In the genomic region with DNA sequence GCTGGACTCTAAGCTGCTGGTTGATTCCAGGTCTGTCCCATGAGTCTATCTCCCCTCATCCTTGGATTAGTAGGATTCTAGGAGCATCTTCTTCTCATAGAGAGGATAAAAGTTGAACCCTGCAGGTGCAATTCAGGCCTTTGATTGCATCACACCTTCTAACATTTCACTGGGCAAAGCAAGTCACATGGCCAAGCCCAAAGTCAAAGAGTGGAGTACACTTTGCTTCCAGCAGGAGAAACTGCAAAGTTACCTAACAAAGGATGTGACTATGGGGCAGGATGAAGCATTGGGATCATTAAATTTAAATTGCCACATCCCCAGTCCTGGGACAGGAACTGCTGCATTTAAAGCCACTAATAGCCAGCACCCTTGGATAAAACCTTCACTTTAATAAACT, we compare ENCODE assay signal across 21 cellular contexts. TPM values are rescaled to one million over a fixed set of nuclear protein-coding genes. Genes with fewer than 3 reads are reported as not detected.
DNase-seq lines count a peak whose midpoint lies in the region; ATAC-seq and TF ChIP-seq lines count a peak whose summit lies in the region.
"Had no signal": no experiment of that assay in that cellular context is flagged by ENCODE, and none has a peak within 500 bp of the region (broad histone marks: within the 10 kb centered on the region; RNA-seq: fewer than 3 reads in every experiment).

No MANE protein-coding gene starts in this region.

- no peak overlapping the region for H2AK5ac ChIP-seq in IMR-90 (ENCODE audit: low read depth, low read length)

- no peak for TF ChIP-seq RAD21 in IMR-90 (IDR thresholded peaks at IDR 0.05; ENCODE audit: low read length)

- no peaks in the 10 kb centered on the region for H3K9me1 ChIP-seq in IMR-90 (ENCODE audit: insufficient read depth, low read length)

- no peak for TF ChIP-seq POLR2A in IMR-90 (IDR thresholded peaks at IDR 0.05; ENCODE audit: low read depth, low read length)

- H2AK9ac ChIP-seq in IMR-90 (replicated peaks; ENCODE audit: low read depth, low read length, poor library complexity), result no peak overlapping the region

- H3K4ac ChIP-seq in IMR-90 (ENCODE audit: low read depth, low read length), result no peak overlapping the region

- intact Hi-C loops in IMR-90 (cut with micrococcal nuclease), result loop anchor here (5.0 kb wide), 1 partner anchor 1075 kb away; no protein-coding TSS in a partner anchor
- intact Hi-C loops in activated CD4-positive, alpha-beta memory T cell treated with anti-CD3 and anti-CD28 coated beads for 36 hours (cut with micrococcal nuclease), result loop anchor here (5.0 kb wide), 1 partner anchor 195 kb away; no protein-coding TSS in a partner anchor

- no peak overlapping the region for H2BK5ac ChIP-seq in IMR-90 (ENCODE audit: low read depth, low read length, poor library complexity, severe bottlenecking)

- no peak overlapping the region for H3K4me2 ChIP-seq in IMR-90 (ENCODE audit: low read depth, low read length)

- H3K27me3 ChIP-seq in IMR-90 (ENCODE audit: control insufficient read depth, insufficient read depth, low read length) (no peaks in the 10 kb centered on the region; the same call in none of the 2 replicates), brain microvascular endothelial cell (replicated peaks) (peaks cover 3% of the 10 kb centered on the region)
- H3K27me3 ChIP-seq: uterus had no signal

- TF ChIP-seq CTCF in AG10803 (conservative IDR thresholded peaks at IDR 0.05; ENCODE audit: low read length) (0 out of 2 replicates have a peak, but pooled peaks have one; percentile 12), IMR-90 (conservative IDR thresholded peaks at IDR 0.05; ENCODE audit: low read depth, low read length) (no peak), brain microvascular endothelial cell (IDR thresholded peaks at IDR 0.05; ENCODE audit: low read depth, low read length, missing control alignments) (peak; percentile 28)

- dilution Hi-C loops in IMR-90 (cut with HindIII; ENCODE audit: low sequenced_read_pairs, unreplicated experiment), result no loop called here

- POLR2A ChIA-PET in IMR-90 (lab: Charles Lee; ENCODE audit: unreplicated experiment), result no interaction called here
- POLR2A ChIA-PET in activated CD4-positive, alpha-beta memory T cell treated with anti-CD3 and anti-CD28 coated beads for 36 hours (lab: Charles Lee), result no interaction called here

- H3K23ac ChIP-seq in IMR-90 (ENCODE audit: low read depth, low read length), result no peak overlapping the region

- H3K56ac ChIP-seq in IMR-90 (ENCODE audit: extremely low read depth, insufficient read depth, low read length), result no peak overlapping the region

- no peaks in the 10 kb centered on the region for H3K9me3 Mint-ChIP-seq in activated CD4-positive, alpha-beta memory T cell treated with anti-CD3 and anti-CD28 coated beads for 36 hours
- H3K9me3 Mint-ChIP-seq: activated naive CD8-positive, alpha-beta T cell treated with anti-CD3 and anti-CD28 coated beads, Interleukin-2, amount 50 U/mL, for 24 hours; activated T-helper 1 cell treated with anti-CD3 and anti-CD28 coated beads, Interleukin-12 subunit alpha, Interleukin-12 subunit beta, Interleukin-2, Interleukin-4 antibody, amounts not matched to agents 30 ng/mL and 10 ng/mL and 1 ng/mL, durations not matched to agents 14 hours and 24 hours and 36 hours had no signal

- H4K91ac ChIP-seq in IMR-90 (ENCODE audit: insufficient read depth, low read depth, low read length), result no peak overlapping the region

- no peak overlapping the region for H3K9ac ChIP-seq in IMR-90 (ENCODE audit: low read depth, low read length)

- no peak overlapping the region for H2AFZ ChIP-seq in IMR-90 (replicated peaks; ENCODE audit: low read length, poor library complexity)

- no peak overlapping the region for H3K4me3 ChIP-seq in AG10803 (ENCODE audit: low read length)
- H3K4me3 ChIP-seq in IMR-90 (ENCODE audit: insufficient read depth, low read depth, low read length), result no peak overlapping the region
- H3K4me3 ChIP-seq in brain microvascular endothelial cell (ENCODE audit: low read depth, low read length), result no peak overlapping the region
- H3K4me3 ChIP-seq: GM12878, uterus had no signal

- no peak overlapping the region for H2BK15ac ChIP-seq in IMR-90 (ENCODE audit: low read depth, low read length)

- H3K27ac ChIP-seq in IMR-90 (ENCODE audit: insufficient read depth, low read length) (no peak overlapping the region), brain microvascular endothelial cell (no peak overlapping the region)
- H3K27ac ChIP-seq: uterus, VCaP had no signal

- no peaks in the 10 kb centered on the region for H3K4me1 ChIP-seq in IMR-90 (ENCODE audit: control insufficient read depth, insufficient read depth, low read length)
- H3K4me1 ChIP-seq: uterus had no signal

- no peak overlapping the region for H4K5ac ChIP-seq in IMR-90 (ENCODE audit: low read depth, low read length)

- no peaks in the 10 kb centered on the region for H3K36me3 Mint-ChIP-seq in activated CD4-positive, alpha-beta memory T cell treated with anti-CD3 and anti-CD28 coated beads for 36 hours

- no peaks in the 10 kb centered on the region for H4K20me1 ChIP-seq in IMR-90 (ENCODE audit: insufficient read depth, low read length)

- in situ Hi-C loops in IMR-90 (cut with MboI; ENCODE audit: low sequenced_read_pairs), result no loop called here
- in situ Hi-C loops in brain microvascular endothelial cell (cut with HindIII; ENCODE audit: low pct_ligation_motif_present, low sequenced_read_pairs), result no loop called here

- H2BK120ac ChIP-seq in IMR-90 (ENCODE audit: low read depth, low read length), result no peak overlapping the region

- H3K36me3 ChIP-seq in IMR-90 (ENCODE audit: control insufficient read depth, insufficient read depth, low read length) (no peaks in the 10 kb centered on the region), brain microvascular endothelial cell (replicated peaks) (no peaks in the 10 kb centered on the region)
- H3K36me3 ChIP-seq: uterus had no signal

- no peak overlapping the region for H3K4me3 Mint-ChIP-seq in activated CD4-positive, alpha-beta memory T cell treated with anti-CD3 and anti-CD28 coated beads for 36 hours
- H3K4me3 Mint-ChIP-seq: activated naive CD8-positive, alpha-beta T cell treated with anti-CD3 and anti-CD28 coated beads, Interleukin-2, amount 50 U/mL, for 24 hours; activated T-helper 1 cell treated with anti-CD3 and anti-CD28 coated beads, Interleukin-12 subunit alpha, Interleukin-12 subunit beta, Interleukin-2, Interleukin-4 antibody, amounts not matched to agents 30 ng/mL and 10 ng/mL and 1 ng/mL, durations not matched to agents 14 hours and 24 hours and 36 hours; stimulated activated naive CD8-positive, alpha-beta T cell treated with anti-CD3 and anti-CD28 coated beads, Interleukin-15, Interleukin-2, amounts not matched to agents 100 ng/mL and 50 ng/mL, for 24 hours had no signal

- H3K4me1 Mint-ChIP-seq in activated CD4-positive, alpha-beta memory T cell treated with anti-CD3 and anti-CD28 coated beads for 36 hours (ENCODE audit: low read depth), result no peaks in the 10 kb centered on the region
- H3K4me1 Mint-ChIP-seq: activated naive CD8-positive, alpha-beta T cell treated with anti-CD3 and anti-CD28 coated beads, Interleukin-2, amount 50 U/mL, for 24 hours had no signal

- H4K8ac ChIP-seq in IMR-90 (ENCODE audit: low read depth in 2 of 2, low read length in 2 of 2), result no peak overlapping the region

- H3K79me1 ChIP-seq in IMR-90 (ENCODE audit: low read depth in 1 of 2, low read length in 2 of 2), result no peaks in the 10 kb centered on the region

- no TSS peak for BruUV-seq in IMR-90 (replicated peaks; lab: Mats Ljungman, UMichigan)

- CTCF ChIA-PET in IMR-90 (lab: Yijun Ruan, JAX), result interaction anchor here (0.6 kb wide), 1 partner anchor 14 kb away, joined by 5 read pairs; no protein-coding TSS in a partner anchor
- CTCF ChIA-PET in activated CD4-positive, alpha-beta memory T cell treated with anti-CD3 and anti-CD28 coated beads for 36 hours (lab: Charles Lee), result no interaction called here

- peaks cover 2% of the 10 kb centered on the region for H3K27me3 Mint-ChIP-seq in activated CD4-positive, alpha-beta memory T cell treated with anti-CD3 and anti-CD28 coated beads for 36 hours

- no peak overlapping the region for H3K27ac Mint-ChIP-seq in activated CD4-positive, alpha-beta memory T cell treated with anti-CD3 and anti-CD28 coated beads for 36 hours
- H3K27ac Mint-ChIP-seq: activated naive CD8-positive, alpha-beta T cell treated with anti-CD3 and anti-CD28 coated beads, Interleukin-2, amount 50 U/mL, for 24 hours; activated T-helper 1 cell treated with anti-CD3 and anti-CD28 coated beads, Interleukin-12 subunit alpha, Interleukin-12 subunit beta, Interleukin-2, Interleukin-4 antibody, amounts not matched to agents 30 ng/mL and 10 ng/mL and 1 ng/mL, durations not matched to agents 14 hours and 24 hours and 36 hours; stimulated activated naive CD8-positive, alpha-beta T cell treated with anti-CD3 and anti-CD28 coated beads, Interleukin-15, Interleukin-2, amounts not matched to agents 100 ng/mL and 50 ng/mL, for 24 hours had no signal

- no peak for ATAC-seq in IMR-90 (ENCODE audit: low read depth)
- ATAC-seq in left lobe of liver, result peak; percentile 59
- no peak for ATAC-seq in HG03442 (IDR thresholded peaks at IDR 0.05; ENCODE audit: unreplicated experiment)
- no peak for ATAC-seq in GM21447 (IDR thresholded peaks at IDR 0.05; ENCODE audit: unreplicated experiment)
- ATAC-seq: activated naive CD8-positive, alpha-beta T cell treated with anti-CD3 and anti-CD28 coated beads, Interleukin-2, amount 50 U/mL, for 24 hours; GM12878; sciatic nerve had no signal

- no peak overlapping the region for H3K18ac ChIP-seq in IMR-90 (ENCODE audit: low read depth, low read length)

- DNase-seq in AG10803 (ENCODE audit: low read depth), result peak; percentile 4
- DNase-seq in IMR-90, result peak; percentile 0
- no peak for DNase-seq in brain microvascular endothelial cell
- no peak for DNase-seq in left lobe of liver (ENCODE audit: low spot score)
- DNase-seq in NCI-H1417 treated with DMSO at 0.1 percent for 48 hours (lab: John Stamatoyannopoulos, UW), result no peak
- no peak for DNase-seq in activated CD4-positive, alpha-beta memory T cell treated with anti-CD3 and anti-CD28 coated beads for 36 hours
- DNase-seq: activated CD8-positive, alpha-beta memory T cell treated with anti-CD3 and anti-CD28 coated beads for 24 hours; activated naive CD8-positive, alpha-beta T cell treated with anti-CD3 and anti-CD28 coated beads, Interleukin-2, amount 50 U/mL, for 24 hours; caudate nucleus; effector CD4-positive, alpha-beta T cell; Karpas-422; NCI-H1436 treated with DMSO at 0.1 percent for 48 hours; uterus had no signal

- H2BK20ac ChIP-seq in IMR-90 (ENCODE audit: low read depth, low read length), result no peak overlapping the region

- no peaks in the 10 kb centered on the region for H3K9me3 ChIP-seq in IMR-90 (ENCODE audit: control insufficient read depth, insufficient read depth, low read length)
- H3K9me3 ChIP-seq: uterus had no signal

- no peak overlapping the region for H3K14ac ChIP-seq in IMR-90 (replicated peaks; ENCODE audit: low read depth, low read length)

TF ChIP-seq in IMR-90, 13 proteins besides CTCF, POLR2A, EP300 and RAD21 (continues in another document):
- TF ChIP-seq CEBPB (IDR thresholded peaks at IDR 0.05; ENCODE audit: low read depth, low read length), result peak; percentile 74

RNA-seq across cellular contexts. Expression of a gene that starts 51.0 kb away (rescaled TPM):
- total RNA-seq in IMR-90 (2012; rRNA removed) (1.1 TPM in 2 replicates), left lobe of liver (2.0 TPM)
- polyA plus RNA-seq in IMR-90 (2012; rRNA removed), result 0.62 and 0.77 TPM in 2 replicates
- 0.36 and 0.52 TPM in 2 replicates for polyA plus RNA-seq in IMR-90 (2012; cell fraction: cytosol; rRNA removed)
- polyA plus RNA-seq in IMR-90 (2012; cell fraction: nucleus; rRNA removed; ENCODE audit: low replicate concordance), result 0.13 and 0.86 TPM in 2 replicates
- not detected for total RNA-seq in activated CD4-positive, alpha-beta memory T cell treated with anti-CD3 and anti-CD28 coated beads for 36 hours
- total RNA-seq: activated T-helper 1 cell treated with anti-CD3 and anti-CD28 coated beads, Interleukin-12 subunit alpha, Interleukin-12 subunit beta, Interleukin-2, Interleukin-4 antibody, amounts not matched to agents 30 ng/mL and 10 ng/mL and 1 ng/mL, durations not matched to agents 14 hours and 24 hours and 36 hours; G401; GM12878 had no signal

Comparison
In these comparisons a context has a peak if more than half of its experiments do, and no peak if none do; other contexts are left out.
1. DNase-seq: peak in AG10803 (single experiment) and IMR-90 (single experiment); none in brain microvascular endothelial cell (single experiment), left lobe of liver (single experiment), NCI-H1417 treated with DMSO at 0.1 percent for 48 hours (single experiment) and activated CD4-positive, alpha-beta memory T cell treated with anti-CD3 and anti-CD28 coated beads for 36 hours (single experiment).